In genomic region chr9:36461341-36461740, GRCh38 we compare ENCODE assay signal across 15 cellular contexts.
DNase-seq lines count a peak whose midpoint lies in the region; ATAC-seq and TF ChIP-seq lines count a peak whose summit lies in the region.
"Had no signal": no experiment of that assay in that cellular context is flagged by ENCODE, and none has a peak within 500 bp of the region (broad histone marks: within the 10 kb centered on the region; RNA-seq: fewer than 3 reads in every experiment).

No MANE protein-coding gene starts in this region.

- no peaks in the 10 kb centered on the region for H3K9me3 Mint-ChIP-seq in CD8-positive, alpha-beta memory T cell
- H3K9me3 Mint-ChIP-seq in IgD-negative memory B cell: no peaks in the 10 kb centered on the region
- H3K9me3 Mint-ChIP-seq in effector memory CD8-positive, alpha-beta T cell: no peaks in the 10 kb centered on the region
- H3K9me3 Mint-ChIP-seq in nephron: no peaks in the 10 kb centered on the region
- H3K9me3 Mint-ChIP-seq: activated T-helper 1 cell treated with anti-CD3 and anti-CD28 coated beads, Interleukin-12 subunit alpha, Interleukin-12 subunit beta, Interleukin-2, Interleukin-4 antibody, amounts not matched to agents 30 ng/mL and 10 ng/mL and 1 ng/mL, durations not matched to agents 14 hours and 24 hours and 36 hours; dendritic cell treated with granulocyte-macrophage colony-stimulating factor and Interleukin-4, amounts not matched to agents 40 ng/mL and 50 ng/mL, for 4 days had no signal

- peaks cover 0 to 6% (median 0%) of the 10 kb centered on the region in 3 donors for H3K36me3 Mint-ChIP-seq in CD8-positive, alpha-beta memory T cell
- H3K36me3 Mint-ChIP-seq in IgD-negative memory B cell (peaks cover 4% of the 10 kb centered on the region), nephron (ENCODE audit: low read depth) (peaks cover 18% of the 10 kb centered on the region)
- H3K36me3 Mint-ChIP-seq in effector memory CD8-positive, alpha-beta T cell (ENCODE audit: insufficient read depth): peaks cover 23% of the 10 kb centered on the region

- no peak for DNase-seq in CD8-positive, alpha-beta memory T cell
- DNase-seq in effector memory CD8-positive, alpha-beta T cell: no peak
- DNase-seq in brain microvascular endothelial cell: no peak
- no peak for DNase-seq in central memory CD4-positive, alpha-beta T cell
- DNase-seq: HCEC 1CT; lower lobe of right lung; NCI-H1436; NCI-H748 treated with DMSO at 0.1 percent for 48 hours; SJCRH30; stimulated activated CD4-positive, alpha-beta T cell treated with anti-CD3 and anti-CD28 coated beads, Interleukin-4, amount 100 ng/mL, for 24 hours had no signal

- H3K4me3 Mint-ChIP-seq in CD8-positive, alpha-beta memory T cell: no peak overlapping the region
- H3K4me3 Mint-ChIP-seq in IgD-negative memory B cell (no peak overlapping the region), nephron (no peak overlapping the region)
- no peak overlapping the region for H3K4me3 Mint-ChIP-seq in effector memory CD8-positive, alpha-beta T cell
- H3K4me3 Mint-ChIP-seq: activated T-helper 1 cell treated with anti-CD3 and anti-CD28 coated beads, Interleukin-12 subunit alpha, Interleukin-12 subunit beta, Interleukin-2, Interleukin-4 antibody, amounts not matched to agents 30 ng/mL and 10 ng/mL and 1 ng/mL, durations not matched to agents 14 hours and 24 hours and 36 hours; dendritic cell treated with granulocyte-macrophage colony-stimulating factor and Interleukin-4, amounts not matched to agents 40 ng/mL and 50 ng/mL, for 4 days had no signal

- POLR2A ChIA-PET in CD8-positive, alpha-beta memory T cell (lab: Charles Lee): interaction anchor here (0.5 kb wide), 1 partner anchor 28 kb away, joined by 3 read pairs; no protein-coding TSS in a partner anchor

- H3K27me3 ChIP-seq in CD8-positive, alpha-beta memory T cell (ENCODE audit: insufficient read depth, low read length, poor library complexity, severe bottlenecking): no peaks in the 10 kb centered on the region
- no peaks in the 10 kb centered on the region for H3K27me3 ChIP-seq in brain microvascular endothelial cell (replicated peaks)
- H3K27me3 ChIP-seq: SJCRH30 had no signal

- H3K27ac Mint-ChIP-seq in CD8-positive, alpha-beta memory T cell: peak overlapping the region; percentile 13 to 95 (median 64)
- H3K27ac Mint-ChIP-seq in IgD-negative memory B cell: peak overlapping the region in 2 of 3 donors; percentile 51 to 72
- peak overlapping the region; percentile 1 to 96 for H3K27ac Mint-ChIP-seq in effector memory CD8-positive, alpha-beta T cell
- peak overlapping the region; percentile 49 to 83 (median 59) for H3K27ac Mint-ChIP-seq in nephron
- H3K27ac Mint-ChIP-seq: activated T-helper 1 cell treated with anti-CD3 and anti-CD28 coated beads, Interleukin-12 subunit alpha, Interleukin-12 subunit beta, Interleukin-2, Interleukin-4 antibody, amounts not matched to agents 30 ng/mL and 10 ng/mL and 1 ng/mL, durations not matched to agents 14 hours and 24 hours and 36 hours; dendritic cell treated with granulocyte-macrophage colony-stimulating factor and Interleukin-4, amounts not matched to agents 40 ng/mL and 50 ng/mL, for 4 days had no signal

- no peak overlapping the region for H3K4me3 ChIP-seq in CD8-positive, alpha-beta memory T cell (ENCODE audit: low read length)
- no peak overlapping the region for H3K4me3 ChIP-seq in brain microvascular endothelial cell (ENCODE audit: low read depth, low read length)
- H3K4me3 ChIP-seq: lower lobe of right lung, SJCRH30 had no signal

- peaks cover 31% of the 10 kb centered on the region for H3K4me1 ChIP-seq in CD8-positive, alpha-beta memory T cell (ENCODE audit: insufficient read depth, low read length)
- H3K4me1 ChIP-seq: SJCRH30 had no signal

- in situ Hi-C loops in brain microvascular endothelial cell (cut with HindIII; ENCODE audit: low pct_ligation_motif_present, low sequenced_read_pairs): no loop called here

- H3K27me3 Mint-ChIP-seq in CD8-positive, alpha-beta memory T cell: peaks cover 0 to 3% of the 10 kb centered on the region in 2 donors
- no peaks in the 10 kb centered on the region for H3K27me3 Mint-ChIP-seq in IgD-negative memory B cell
- H3K27me3 Mint-ChIP-seq in effector memory CD8-positive, alpha-beta T cell: no peaks in the 10 kb centered on the region
- H3K27me3 Mint-ChIP-seq in nephron (ENCODE audit: low read depth): no peaks in the 10 kb centered on the region
- H3K27me3 Mint-ChIP-seq: dendritic cell treated with granulocyte-macrophage colony-stimulating factor and Interleukin-4, amounts not matched to agents 40 ng/mL and 50 ng/mL, for 4 days had no signal

- H3K4me1 Mint-ChIP-seq in CD8-positive, alpha-beta memory T cell: peaks cover 58 to 75% (median 75%) of the 10 kb centered on the region in 3 donors
- H3K4me1 Mint-ChIP-seq in IgD-negative memory B cell: peaks cover 36 to 48% (median 45%) of the 10 kb centered on the region in 3 donors
- H3K4me1 Mint-ChIP-seq in effector memory CD8-positive, alpha-beta T cell (ENCODE audit: low read depth in 2 of 2): peaks cover 26 to 50% of the 10 kb centered on the region in 2 donors
- H3K4me1 Mint-ChIP-seq in nephron: peaks cover 34% of the 10 kb centered on the region

- no peaks in the 10 kb centered on the region for H3K9me3 ChIP-seq in CD8-positive, alpha-beta memory T cell (ENCODE audit: low read length)
- H3K9me3 ChIP-seq: lower lobe of right lung, SJCRH30 had no signal

- CTCF ChIA-PET in CD8-positive, alpha-beta memory T cell (lab: Charles Lee): interaction anchor here (0.6 to 1.4 kb wide), 3 partner anchors 11 to 29 kb away, joined by 3 to 4 read pairs (median 3); no protein-coding TSS in a partner anchor

- H3K36me3 ChIP-seq in CD8-positive, alpha-beta memory T cell (ENCODE audit: insufficient read depth, low read length): no peaks in the 10 kb centered on the region
- no peaks in the 10 kb centered on the region for H3K36me3 ChIP-seq in brain microvascular endothelial cell (replicated peaks)
- H3K36me3 ChIP-seq: lower lobe of right lung, SJCRH30 had no signal

- TF ChIP-seq CTCF in nephron (IDR thresholded peaks at IDR 0.05; ENCODE audit: unreplicated experiment in 3 of 3) (no peak), brain microvascular endothelial cell (IDR thresholded peaks at IDR 0.05; ENCODE audit: low read depth, low read length, missing control alignments) (no peak)

- H3K27ac ChIP-seq in CD8-positive, alpha-beta memory T cell (ENCODE audit: low read depth, low read length): no peak overlapping the region
- no peak overlapping the region for H3K27ac ChIP-seq in brain microvascular endothelial cell
- H3K27ac ChIP-seq: lower lobe of right lung, SJCRH30 had no signal

- ATAC-seq in effector memory CD8-positive, alpha-beta T cell (replicated peaks): no peak
- no peak for ATAC-seq in HG03280 (IDR thresholded peaks at IDR 0.05; ENCODE audit: unreplicated experiment)
- ATAC-seq: lower lobe of right lung had no signal
